In the genomic region with DNA sequence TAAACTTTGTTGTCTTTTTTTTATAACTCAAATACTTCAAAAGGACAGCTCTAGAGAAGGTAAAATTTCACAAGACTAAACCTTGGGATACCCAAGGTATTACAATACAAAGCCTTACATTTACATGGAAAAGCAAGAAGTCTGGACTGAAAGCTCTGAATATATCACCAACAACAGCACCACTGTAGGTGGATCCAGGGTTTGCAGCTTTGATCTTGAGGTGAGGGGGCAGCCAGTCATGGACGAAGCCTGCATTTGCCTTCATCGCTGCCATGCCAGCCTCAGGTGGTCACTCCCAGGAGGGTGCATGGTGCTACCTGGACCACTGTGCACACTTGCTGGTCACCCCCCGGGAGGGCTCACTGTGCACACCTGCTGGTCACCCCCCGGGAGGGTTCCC, we compare ENCODE assay signal across 29 cellular contexts.
"Had no signal": no experiment of that assay in that cellular context is flagged by ENCODE, and none has a peak within 500 bp of the region (broad histone marks: within the 10 kb centered on the region; RNA-seq: fewer than 3 reads in every experiment).

No MANE protein-coding gene starts in this region.

- H3K9me3 ChIP-seq: SJSA1 had no signal

- H3K27ac ChIP-seq: brain microvascular endothelial cell, KMS-11, SJSA1, WERI-Rb-1 had no signal

- DNase-seq: activated CD4-positive, alpha-beta T cell treated with anti-CD3 and anti-CD28 coated beads, Interleukin-2, amount 10 ng/mL, durations not matched to agents 24 days and 14 days; activated CD4-positive, alpha-beta T cell treated with anti-CD3 and anti-CD28 coated beads, Interleukin-2, amount 50 U/mL, for 48 hours; activated CD8-positive, alpha-beta memory T cell treated with anti-CD3 and anti-CD28 coated beads, Interleukin-2, amount 50 U/mL, for 4 hours; activated CD8-positive, alpha-beta T cell treated with anti-CD3 and anti-CD28 coated beads, Interleukin-2, amount 10 ng/mL, durations not matched to agents 7 days and 5 days; activated effector memory CD4-positive, alpha-beta T cell treated with Interleukin-2 at 50 U/mL for 16 hours; activated naive CD4-positive, alpha-beta T cell treated with anti-CD3 and anti-CD28 coated beads, Interleukin-2, amount 10 ng/mL, durations not matched to agents 7 days and 5 days; activated naive CD8-positive, alpha-beta T cell treated with anti-CD3 and anti-CD28 coated beads, Interleukin-2, amount 50 U/mL, for 24 hours; activated T-cell treated with anti-CD3 and anti-CD28 coated beads for 4 hours; activated T-cell treated with anti-CD3 and anti-CD28 coated beads, Interleukin-2, amount 50 U/mL, for 4 hours; anterior cingulate cortex; brain microvascular endothelial cell; central memory CD4-positive, alpha-beta T cell; MM.1S; NCI-H1092; NCI-H1436 treated with DMSO at 0.1 percent for 48 hours; NCI-H1694 treated with DMSO at 0.1 percent for 48 hours; NCI-H2029; NCI-H345; NCI-H524 treated with DMSO at 0.1 percent for 48 hours; NCI-H748 treated with DMSO at 0.1 percent for 48 hours; NK-92 treated with Interleukin-12 subunit alpha and Interleukin-12 subunit beta, amount 100 ng/mL, for 24 hours; PC-3; Right ventricle myocardium superior; T-helper 1 cell; T-helper 2 cell; T-helper 9 cell; WERI-Rb-1 had no signal

- H3K4me3 ChIP-seq: SJSA1 had no signal

- H3K27me3 ChIP-seq: brain microvascular endothelial cell, SJSA1 had no signal

- H3K36me3 ChIP-seq: brain microvascular endothelial cell, SJSA1 had no signal

- H3K4me1 ChIP-seq: SJSA1 had no signal
